In the genomic region with DNA sequence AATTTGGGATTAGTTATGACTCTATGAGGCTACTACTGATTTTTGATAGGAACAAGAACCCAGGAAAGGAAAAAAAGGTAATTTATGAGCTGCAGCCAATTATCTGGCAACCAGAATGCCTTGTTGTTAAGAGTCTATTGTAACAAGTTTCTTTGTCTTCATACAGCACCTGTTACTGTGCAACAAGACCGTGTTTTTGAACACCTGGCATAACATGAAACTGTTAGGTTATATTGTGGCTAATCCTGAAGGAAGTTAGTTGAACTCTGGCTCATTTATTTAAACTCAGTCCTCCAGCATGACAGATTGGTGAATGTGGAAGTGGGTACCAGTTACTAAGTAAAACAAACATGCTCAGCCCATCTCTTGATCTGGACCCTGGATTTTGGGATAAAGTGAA, we compare ENCODE assay signal across 2 cellular contexts.
TF ChIP-seq lines count a peak whose summit lies in the region.

No MANE protein-coding gene starts in this region.

TF ChIP-seq in GM12878, 131 proteins besides CTCF, POLR2A, EP300 and RAD21:
- TF ChIP-seq IKZF1 (conservative IDR thresholded peaks at IDR 0.05) (0 out of 2 replicates have a peak, but pooled peaks have one; percentile 21), ZNF274 (IDR thresholded peaks at IDR 0.05; ENCODE audit: insufficient read depth, insufficient read length) (no peak), TCF3 (IDR thresholded peaks at IDR 0.05; ENCODE audit: borderline replicate concordance, insufficient read depth, low read depth, low read length) (0 out of 2 replicates have a peak, but pooled peaks have one; percentile 38), BACH1 (IDR thresholded peaks at IDR 0.05; ENCODE audit: borderline replicate concordance) (no peak), IKZF2 (IDR thresholded peaks at IDR 0.05) (0 out of 4 replicates have a peak, but pooled peaks of 1 of the 2 experiments have one; percentile 17), MTA3 (IDR thresholded peaks at IDR 0.05; ENCODE audit: borderline replicate concordance, low read length) (no peak)
- TF ChIP-seq, protein P1, sequence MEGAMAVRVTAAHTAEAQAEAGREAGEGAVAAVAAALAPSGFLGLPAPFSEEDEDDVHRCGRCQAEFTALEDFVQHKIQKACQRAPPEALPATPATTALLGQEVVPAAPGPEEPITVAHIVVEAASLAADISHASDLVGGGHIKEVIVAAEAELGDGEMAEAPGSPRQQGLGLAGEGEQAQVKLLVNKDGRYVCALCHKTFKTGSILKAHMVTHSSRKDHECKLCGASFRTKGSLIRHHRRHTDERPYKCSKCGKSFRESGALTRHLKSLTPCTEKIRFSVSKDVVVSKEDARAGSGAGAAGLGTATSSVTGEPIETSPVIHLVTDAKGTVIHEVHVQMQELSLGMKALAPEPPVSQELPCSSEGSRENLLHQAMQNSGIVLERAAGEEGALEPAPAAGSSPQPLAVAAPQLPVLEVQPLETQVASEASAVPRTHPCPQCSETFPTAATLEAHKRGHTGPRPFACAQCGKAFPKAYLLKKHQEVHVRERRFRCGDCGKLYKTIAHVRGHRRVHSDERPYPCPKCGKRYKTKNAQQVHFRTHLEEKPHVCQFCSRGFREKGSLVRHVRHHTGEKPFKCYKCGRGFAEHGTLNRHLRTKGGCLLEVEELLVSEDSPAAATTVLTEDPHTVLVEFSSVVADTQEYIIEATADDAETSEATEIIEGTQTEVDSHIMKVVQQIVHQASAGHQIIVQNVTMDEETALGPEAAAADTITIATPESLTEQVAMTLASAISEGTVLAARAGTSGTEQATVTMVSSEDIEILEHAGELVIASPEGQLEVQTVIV (IDR thresholded peaks at IDR 0.05; ENCODE audit: borderline replicate concordance, partially characterized antibody) = no peak
- TF ChIP-seq, protein P2, sequence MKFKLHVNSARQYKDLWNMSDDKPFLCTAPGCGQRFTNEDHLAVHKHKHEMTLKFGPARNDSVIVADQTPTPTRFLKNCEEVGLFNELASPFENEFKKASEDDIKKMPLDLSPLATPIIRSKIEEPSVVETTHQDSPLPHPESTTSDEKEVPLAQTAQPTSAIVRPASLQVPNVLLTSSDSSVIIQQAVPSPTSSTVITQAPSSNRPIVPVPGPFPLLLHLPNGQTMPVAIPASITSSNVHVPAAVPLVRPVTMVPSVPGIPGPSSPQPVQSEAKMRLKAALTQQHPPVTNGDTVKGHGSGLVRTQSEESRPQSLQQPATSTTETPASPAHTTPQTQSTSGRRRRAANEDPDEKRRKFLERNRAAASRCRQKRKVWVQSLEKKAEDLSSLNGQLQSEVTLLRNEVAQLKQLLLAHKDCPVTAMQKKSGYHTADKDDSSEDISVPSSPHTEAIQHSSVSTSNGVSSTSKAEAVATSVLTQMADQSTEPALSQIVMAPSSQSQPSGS (IDR thresholded peaks at IDR 0.05; ENCODE audit: low read length) = no peak
- TF ChIP-seq, protein P3, sequence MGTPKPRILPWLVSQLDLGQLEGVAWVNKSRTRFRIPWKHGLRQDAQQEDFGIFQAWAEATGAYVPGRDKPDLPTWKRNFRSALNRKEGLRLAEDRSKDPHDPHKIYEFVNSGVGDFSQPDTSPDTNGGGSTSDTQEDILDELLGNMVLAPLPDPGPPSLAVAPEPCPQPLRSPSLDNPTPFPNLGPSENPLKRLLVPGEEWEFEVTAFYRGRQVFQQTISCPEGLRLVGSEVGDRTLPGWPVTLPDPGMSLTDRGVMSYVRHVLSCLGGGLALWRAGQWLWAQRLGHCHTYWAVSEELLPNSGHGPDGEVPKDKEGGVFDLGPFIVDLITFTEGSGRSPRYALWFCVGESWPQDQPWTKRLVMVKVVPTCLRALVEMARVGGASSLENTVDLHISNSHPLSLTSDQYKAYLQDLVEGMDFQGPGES (IDR thresholded peaks at IDR 0.05) = no peak

TF ChIP-seq in SK-N-SH, 30 proteins besides CTCF, POLR2A, EP300 and RAD21:
- TF ChIP-seq JUND (IDR thresholded peaks at IDR 0.05) (no peak), SIN3A (IDR thresholded peaks at IDR 0.05; ENCODE audit: borderline replicate concordance, low read depth, low read length) (no peak)
